In the genomic region with DNA sequence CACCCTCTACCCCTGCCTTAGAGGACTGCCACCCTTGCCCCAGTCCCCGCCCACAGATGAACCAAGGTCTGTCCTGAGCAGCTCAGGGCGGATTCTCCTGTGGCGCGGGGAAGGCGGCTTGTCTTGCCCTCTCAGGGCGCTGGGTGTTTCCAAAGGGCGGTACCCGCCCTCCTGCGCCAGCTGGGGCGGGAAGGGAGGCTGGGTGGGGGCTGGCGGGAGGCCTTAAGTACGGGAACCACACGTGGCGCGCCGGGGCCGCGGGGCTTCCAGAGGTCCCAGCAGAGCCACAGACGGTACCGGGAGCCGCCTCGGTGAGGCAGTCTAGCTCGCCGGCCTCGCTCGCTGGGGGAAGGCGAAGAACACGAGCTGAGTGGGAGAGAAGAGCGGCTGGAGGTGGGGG, we compare ENCODE assay signal across 1 cellular context.
TF ChIP-seq lines count a peak whose summit lies in the region.

No MANE protein-coding gene starts in this region.

TF ChIP-seq in H1, 55 proteins besides CTCF, POLR2A, EP300 and RAD21 (continued from another document):
- TF ChIP-seq CEBPB (IDR thresholded peaks at IDR 0.05; ENCODE audit: low read depth, low read length), result no peak
- no peak for TF ChIP-seq TEAD4 (IDR thresholded peaks at IDR 0.05; ENCODE audit: low read depth, low read length)
- no peak for TF ChIP-seq JUN (IDR thresholded peaks at IDR 0.05; ENCODE audit: low read depth, low read length)
- no peak for TF ChIP-seq KDM4A (IDR thresholded peaks at IDR 0.05; ENCODE audit: low read depth, low read length, severe bottlenecking)
- TF ChIP-seq CHD1 (IDR thresholded peaks at IDR 0.05; ENCODE audit: low read depth, low read length), result no peak
- TF ChIP-seq CBX8 (IDR thresholded peaks at IDR 0.05; ENCODE audit: borderline replicate concordance, low read depth, low read length), result no peak
- TF ChIP-seq TAF7 (optimal IDR thresholded peaks at IDR 0.05; ENCODE audit: borderline replicate concordance, low read depth, low read length), result no peak
- TF ChIP-seq, protein P1, sequence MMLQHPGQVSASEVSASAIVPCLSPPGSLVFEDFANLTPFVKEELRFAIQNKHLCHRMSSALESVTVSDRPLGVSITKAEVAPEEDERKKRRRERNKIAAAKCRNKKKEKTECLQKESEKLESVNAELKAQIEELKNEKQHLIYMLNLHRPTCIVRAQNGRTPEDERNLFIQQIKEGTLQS (IDR thresholded peaks at IDR 0.05; ENCODE audit: insufficient read depth, low read depth, low read length), result no peak
- no peak for TF ChIP-seq EZH2 (IDR thresholded peaks at IDR 0.05; ENCODE audit: low read depth, low read length, severe bottlenecking)
- no peak for TF ChIP-seq KDM5A (IDR thresholded peaks at IDR 0.05; ENCODE audit: low read length)
